1 cellular context compared by ENCODE assay signal in genomic region chr14:64060199-64060545, GRCh38.
TF ChIP-seq lines count a peak whose summit lies in the region.

No MANE protein-coding gene starts in this region.

TF ChIP-seq in IMR-90, 13 proteins besides CTCF, POLR2A, EP300 and RAD21:
- no peak for TF ChIP-seq MXI1 (IDR thresholded peaks at IDR 0.05; ENCODE audit: borderline replicate concordance, low read depth, low read length)
- TF ChIP-seq RFX5 (IDR thresholded peaks at IDR 0.05; ENCODE audit: low read depth, low read length), result no peak
- TF ChIP-seq FOS (IDR thresholded peaks at IDR 0.05; ENCODE audit: low read depth, low read length), result no peak
- TF ChIP-seq BHLHE40 (IDR thresholded peaks at IDR 0.05; ENCODE audit: low read depth, low read length), result no peak
- no peak for TF ChIP-seq SMC3 (IDR thresholded peaks at IDR 0.05; ENCODE audit: low read depth, low read length)
- TF ChIP-seq MAFK (IDR thresholded peaks at IDR 0.05; ENCODE audit: low read depth, low read length), result no peak
- TF ChIP-seq CHD1 (IDR thresholded peaks at IDR 0.05; ENCODE audit: low read depth, low read length), result no peak
- TF ChIP-seq CEBPB (IDR thresholded peaks at IDR 0.05; ENCODE audit: low read depth, low read length), result no peak
- no peak for TF ChIP-seq MAZ (IDR thresholded peaks at IDR 0.05; ENCODE audit: borderline replicate concordance, low read depth, low read length)
- TF ChIP-seq NFE2L2 (IDR thresholded peaks at IDR 0.05; ENCODE audit: low read depth, low read length), result no peak
- TF ChIP-seq, protein P1, sequence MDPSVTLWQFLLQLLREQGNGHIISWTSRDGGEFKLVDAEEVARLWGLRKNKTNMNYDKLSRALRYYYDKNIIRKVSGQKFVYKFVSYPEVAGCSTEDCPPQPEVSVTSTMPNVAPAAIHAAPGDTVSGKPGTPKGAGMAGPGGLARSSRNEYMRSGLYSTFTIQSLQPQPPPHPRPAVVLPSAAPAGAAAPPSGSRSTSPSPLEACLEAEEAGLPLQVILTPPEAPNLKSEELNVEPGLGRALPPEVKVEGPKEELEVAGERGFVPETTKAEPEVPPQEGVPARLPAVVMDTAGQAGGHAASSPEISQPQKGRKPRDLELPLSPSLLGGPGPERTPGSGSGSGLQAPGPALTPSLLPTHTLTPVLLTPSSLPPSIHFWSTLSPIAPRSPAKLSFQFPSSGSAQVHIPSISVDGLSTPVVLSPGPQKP (IDR thresholded peaks at IDR 0.05; ENCODE audit: borderline replicate concordance, low read depth, low read length), result no peak
- TF ChIP-seq RCOR1 (IDR thresholded peaks at IDR 0.05; ENCODE audit: insufficient replicate concordance, low read length), result no peak
- TF ChIP-seq, protein P2, sequence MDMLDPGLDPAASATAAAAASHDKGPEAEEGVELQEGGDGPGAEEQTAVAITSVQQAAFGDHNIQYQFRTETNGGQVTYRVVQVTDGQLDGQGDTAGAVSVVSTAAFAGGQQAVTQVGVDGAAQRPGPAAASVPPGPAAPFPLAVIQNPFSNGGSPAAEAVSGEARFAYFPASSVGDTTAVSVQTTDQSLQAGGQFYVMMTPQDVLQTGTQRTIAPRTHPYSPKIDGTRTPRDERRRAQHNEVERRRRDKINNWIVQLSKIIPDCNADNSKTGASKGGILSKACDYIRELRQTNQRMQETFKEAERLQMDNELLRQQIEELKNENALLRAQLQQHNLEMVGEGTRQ (IDR thresholded peaks at IDR 0.05; ENCODE audit: low read depth, low read length), result no peak
TF ChIP-seq in IMR-90: peak in this region for 0.
